ENCODE assay signal across 2 cellular contexts in genomic region chr2:73906847-73907505, GRCh38.
TF ChIP-seq lines count a peak whose summit lies in the region.

No MANE protein-coding gene starts in this region.

TF ChIP-seq in HepG2, 621 proteins besides CTCF, POLR2A, EP300 and RAD21:
- no peak for TF ChIP-seq TCF7L2 (IDR thresholded peaks at IDR 0.05; ENCODE audit: low read depth, low read length)
- TF ChIP-seq PRMT3 (CRISPR knock-in tag; IDR thresholded peaks at IDR 0.05; ENCODE audit: borderline replicate concordance, low read depth): no peak
- TF ChIP-seq ZNF891 (CRISPR knock-in tag; IDR thresholded peaks at IDR 0.05): no peak
- TF ChIP-seq ZNF629 (CRISPR knock-in tag; conservative IDR thresholded peaks at IDR 0.05): no peak
- no peak for TF ChIP-seq DPF2 (CRISPR knock-in tag; IDR thresholded peaks at IDR 0.05; ENCODE audit: borderline replicate concordance, low read depth)
- TF ChIP-seq ARNT2 (CRISPR knock-in tag; IDR thresholded peaks at IDR 0.05; ENCODE audit: low read depth): no peak
- no peak for TF ChIP-seq MAFF (IDR thresholded peaks at IDR 0.05; ENCODE audit: low read depth, low read length)
- no peak for TF ChIP-seq ZSCAN22 (CRISPR knock-in tag; IDR thresholded peaks at IDR 0.05)
- no peak for TF ChIP-seq ZNF296 (CRISPR knock-in tag; conservative IDR thresholded peaks at IDR 0.05)
- no peak for TF ChIP-seq ZBED4 (CRISPR knock-in tag; IDR thresholded peaks at IDR 0.05; ENCODE audit: borderline replicate concordance)
- no peak for TF ChIP-seq MATR3 (CRISPR knock-in tag; IDR thresholded peaks at IDR 0.05)

TF ChIP-seq in K562, 482 proteins besides CTCF, POLR2A, EP300 and RAD21:
- TF ChIP-seq ZNF324 (CRISPR knock-in tag; IDR thresholded peaks at IDR 0.05) (no peak), HNRNPUL1 (IDR thresholded peaks at IDR 0.05; ENCODE audit: low read length) (no peak), TFE3 (CRISPR knock-in tag; IDR thresholded peaks at IDR 0.05) (no peak), PHB2 (IDR thresholded peaks at IDR 0.05; ENCODE audit: low read depth) (no peak), DACH1 (IDR thresholded peaks at IDR 0.05; ENCODE audit: partially characterized antibody) (no peak), MTA2 (IDR thresholded peaks at IDR 0.05; ENCODE audit: low read depth) (no peak), ZNF408 (CRISPR knock-in tag; IDR thresholded peaks at IDR 0.05; ENCODE audit: low read depth) (no peak), EZH2 (IDR thresholded peaks at IDR 0.05; ENCODE audit: borderline replicate concordance, low read depth, low read length) (no peak), CTCFL (IDR thresholded peaks at IDR 0.05; ENCODE audit: borderline replicate concordance, insufficient read depth, low read depth, low read length, poor library complexity, severe bottlenecking) (no peak), YBX1 (IDR thresholded peaks at IDR 0.05) (no peak)
